Comparison of ENCODE assay signal across 16 cellular contexts in the genomic region with DNA sequence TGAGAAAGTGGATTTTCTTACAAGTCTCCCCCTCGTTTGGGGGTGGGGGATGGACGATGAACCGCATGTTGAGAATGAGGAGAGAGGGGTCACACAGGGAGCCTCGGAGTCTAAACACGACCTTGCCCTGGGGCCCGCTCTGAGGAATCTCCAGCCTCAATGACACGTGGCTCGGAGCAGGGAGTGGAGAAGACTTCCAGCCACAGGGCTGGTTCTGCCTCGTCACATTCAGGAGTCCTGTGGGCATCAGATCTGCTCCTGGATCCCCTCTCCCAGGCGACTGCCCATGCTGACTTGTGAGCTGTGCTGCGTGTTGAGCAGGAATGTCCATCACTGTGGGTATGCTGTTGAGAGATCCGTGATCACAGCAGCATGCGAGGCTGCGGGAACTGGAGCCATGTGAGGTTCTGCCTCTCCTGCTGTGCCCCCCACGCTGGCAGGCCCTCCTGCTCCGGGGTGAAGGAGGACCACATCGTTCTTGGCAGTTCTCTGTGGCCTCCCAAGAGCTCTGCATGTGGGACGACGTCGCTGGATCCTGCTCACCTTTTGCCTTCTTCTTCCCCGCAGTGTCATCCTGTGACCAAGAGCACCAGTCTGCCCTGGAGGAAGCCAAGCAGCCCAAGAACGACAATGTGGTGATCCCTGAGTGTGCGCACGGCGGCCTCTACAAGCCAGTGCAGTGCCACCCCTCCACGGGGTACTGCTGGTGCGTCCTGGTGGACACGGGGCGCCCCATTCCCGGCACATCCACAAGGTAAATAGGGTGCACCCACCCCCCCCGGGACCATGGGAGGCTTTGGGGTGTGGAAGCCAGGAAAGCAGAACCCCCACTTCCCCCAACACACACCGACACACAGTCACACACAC.
DNase-seq lines count a peak whose midpoint lies in the region; ATAC-seq and TF ChIP-seq lines count a peak whose summit lies in the region.
"Had no signal": no experiment of that assay in that cellular context is flagged by ENCODE, and none has a peak within 500 bp of the region (broad histone marks: within the 10 kb centered on the region; RNA-seq: fewer than 3 reads in every experiment).

No MANE protein-coding gene starts in this region.

- H3K27me3 ChIP-seq in IMR-90 (ENCODE audit: control insufficient read depth, insufficient read depth, low read length) (no peaks in the 10 kb centered on the region), mesendoderm (ENCODE audit: insufficient read depth, low read length, poor library complexity) (no peaks in the 10 kb centered on the region), sigmoid colon (no peaks in the 10 kb centered on the region), upper lobe of left lung (no peaks in the 10 kb centered on the region), H7 (ENCODE audit: control insufficient read depth, insufficient read depth, low read length) (no peaks in the 10 kb centered on the region)

- no peak overlapping the region for H3K14ac ChIP-seq in IMR-90 (replicated peaks; ENCODE audit: low read depth, low read length)

- peaks cover 2% of the 10 kb centered on the region for H3K4me1 Mint-ChIP-seq in mesothelial cell of epicardium
- H3K4me1 Mint-ChIP-seq: B cell had no signal

- H3K79me1 ChIP-seq in IMR-90 (ENCODE audit: low read depth in 1 of 2, low read length in 2 of 2): no peaks in the 10 kb centered on the region
- H3K79me1 ChIP-seq in mesendoderm (ENCODE audit: low read length): no peaks in the 10 kb centered on the region

- H4K8ac ChIP-seq in IMR-90 (ENCODE audit: low read depth in 2 of 2, low read length in 2 of 2) (no peak overlapping the region), mesendoderm (ENCODE audit: low read depth, low read length) (no peak overlapping the region)

- TF ChIP-seq CTCF in IMR-90 (conservative IDR thresholded peaks at IDR 0.05; ENCODE audit: low read depth, low read length) (no peak), sigmoid colon (IDR thresholded peaks at IDR 0.05) (no peak), upper lobe of left lung (IDR thresholded peaks at IDR 0.05) (no peak), mesothelial cell of epicardium (IDR thresholded peaks at IDR 0.05; ENCODE audit: unreplicated experiment) (no peak)

- POLR2A ChIA-PET in IMR-90 (lab: Charles Lee; ENCODE audit: unreplicated experiment): no interaction called here

- H2BK15ac ChIP-seq in IMR-90 (ENCODE audit: low read depth, low read length) (no peak overlapping the region), mesendoderm (replicated peaks; ENCODE audit: low read depth) (no peak overlapping the region)

- no TSS peak for BruUV-seq in IMR-90 (replicated peaks; lab: Mats Ljungman, UMichigan)

- CTCF ChIA-PET in IMR-90 (lab: Yijun Ruan, JAX): no interaction called here

- no peak overlapping the region for H2BK120ac ChIP-seq in IMR-90 (ENCODE audit: low read depth, low read length)
- H2BK120ac ChIP-seq in mesendoderm (ENCODE audit: low read depth, low read length): no peak overlapping the region

- H3K9me1 ChIP-seq in IMR-90 (ENCODE audit: insufficient read depth, low read length): no peaks in the 10 kb centered on the region

- no peak overlapping the region for H3K27ac ChIP-seq in IMR-90 (ENCODE audit: insufficient read depth, low read length)
- no peak overlapping the region for H3K27ac ChIP-seq in mesendoderm (ENCODE audit: low read depth, low read length)
- H3K27ac ChIP-seq in sigmoid colon: no peak overlapping the region
- no peak overlapping the region for H3K27ac ChIP-seq in upper lobe of left lung
- H3K27ac ChIP-seq: GM23248, HL-60 had no signal

- no peak overlapping the region for H3K27ac Mint-ChIP-seq in mesothelial cell of epicardium
- H3K27ac Mint-ChIP-seq: B cell; CD4-positive, alpha-beta T cell had no signal

- no peak for DNase-seq in IMR-90
- DNase-seq in mesendoderm: no peak
- peak; percentile 56 for DNase-seq in sigmoid colon
- peak in 1 of 2 donors; percentile 52 for DNase-seq in upper lobe of left lung
- no peak for DNase-seq in mesothelial cell of epicardium (ENCODE audit: low spot score in 2 of 2, unreplicated experiment in 2 of 2)
- no peak for DNase-seq in cardiac septum (ENCODE audit: low spot score)
- no peak for DNase-seq in H7
- DNase-seq: C1 segment of cervical spinal cord; CD4-positive, alpha-beta T cell; DMS79 treated with DMSO at 0.1 percent for 48 hours; EL; GM23248; H9 had no signal

- H3K4me3 ChIP-seq in IMR-90 (ENCODE audit: insufficient read depth, low read depth, low read length): no peak overlapping the region
- H3K4me3 ChIP-seq in mesendoderm (ENCODE audit: low read length): no peak overlapping the region
- no peak overlapping the region for H3K4me3 ChIP-seq in sigmoid colon
- no peak overlapping the region for H3K4me3 ChIP-seq in upper lobe of left lung
- H3K4me3 ChIP-seq in H7 (ENCODE audit: insufficient read depth, low read depth, low read length): no peak overlapping the region
- H3K4me3 ChIP-seq: GM23248 had no signal

- H4K5ac ChIP-seq in IMR-90 (ENCODE audit: low read depth, low read length) (no peak overlapping the region), mesendoderm (ENCODE audit: low read length) (no peak overlapping the region)

- H2AK9ac ChIP-seq in IMR-90 (replicated peaks; ENCODE audit: low read depth, low read length, poor library complexity): no peak overlapping the region

- H3K9me3 ChIP-seq in IMR-90 (ENCODE audit: control insufficient read depth, insufficient read depth, low read length) (peaks cover 35% of the 10 kb centered on the region), sigmoid colon (peaks cover 0 to 2% (median 0%) of the 10 kb centered on the region in 4 donors), upper lobe of left lung (no peaks in the 10 kb centered on the region)

- H3K23ac ChIP-seq in IMR-90 (ENCODE audit: low read depth, low read length) (no peak overlapping the region), mesendoderm (ENCODE audit: low read length) (peak overlapping the region; percentile 80)

- 37% methylated on average over 5 of the region's 32 CpGs; no CpG with 5 or more reads in 1 of the 2 experiments for WGBS in IMR-90 (ENCODE audit: extremely low coverage in 2 of 2, insufficient read length in 1 of 2), 2 experiments
- no CpG with 5 or more reads among the region's 32 CpGs for WGBS in mesendoderm (ENCODE audit: extremely low coverage, insufficient coverage, low lambda C conversion rate)
- 89 to 90% methylated on average over 32 of the region's 32 CpGs for WGBS in sigmoid colon, 2 donors
- WGBS in upper lobe of left lung, 2 donors: 65 to 89% methylated on average over 14 to 31 of the region's 32 CpGs

- H3K4me2 ChIP-seq in IMR-90 (ENCODE audit: low read depth, low read length) (no peak overlapping the region), mesendoderm (ENCODE audit: low read length) (no peak overlapping the region)

- H2BK20ac ChIP-seq in IMR-90 (ENCODE audit: low read depth, low read length): no peak overlapping the region

- no peak overlapping the region for H4K91ac ChIP-seq in IMR-90 (ENCODE audit: insufficient read depth, low read depth, low read length)

- H3K9me3 Mint-ChIP-seq in mesothelial cell of epicardium: no peaks in the 10 kb centered on the region
- H3K9me3 Mint-ChIP-seq: CD4-positive, alpha-beta T cell; H9 had no signal

- no peak overlapping the region for H3K9ac ChIP-seq in IMR-90 (ENCODE audit: low read depth, low read length)
- no peak overlapping the region for H3K9ac ChIP-seq in mesendoderm (ENCODE audit: low read length)
- H3K9ac ChIP-seq: GM23248 had no signal

- no peaks in the 10 kb centered on the region for H3K4me1 ChIP-seq in IMR-90 (ENCODE audit: control insufficient read depth, insufficient read depth, low read length)
- H3K4me1 ChIP-seq in mesendoderm (ENCODE audit: control insufficient read depth, low read depth, low read length): no peaks in the 10 kb centered on the region
- H3K4me1 ChIP-seq in sigmoid colon: no peaks in the 10 kb centered on the region
- H3K4me1 ChIP-seq in upper lobe of left lung: no peaks in the 10 kb centered on the region

- intact Hi-C loops in IMR-90 (cut with micrococcal nuclease): no loop called here
- intact Hi-C loops in sigmoid colon (cut with DNase I): no loop called here
- intact Hi-C loops in cardiac septum (cut with DNase I): no loop called here

- no peak overlapping the region for H2AFZ ChIP-seq in IMR-90 (replicated peaks; ENCODE audit: low read length, poor library complexity)
- H2AFZ ChIP-seq: GM23248 had no signal

- in situ Hi-C loops in IMR-90 (cut with MboI; ENCODE audit: low sequenced_read_pairs): no loop called here

- no peak overlapping the region for H2AK5ac ChIP-seq in IMR-90 (ENCODE audit: low read depth, low read length)
- no peak overlapping the region for H2AK5ac ChIP-seq in mesendoderm (ENCODE audit: low read length)

- no peaks in the 10 kb centered on the region; the same call in 1 of the 2 replicates for H4K20me1 ChIP-seq in IMR-90 (ENCODE audit: insufficient read depth, low read length)

- no peak overlapping the region for H3K18ac ChIP-seq in IMR-90 (ENCODE audit: low read depth, low read length)
- no peak overlapping the region for H3K18ac ChIP-seq in mesendoderm (ENCODE audit: low read length)

- TF ChIP-seq POLR2A in IMR-90 (IDR thresholded peaks at IDR 0.05; ENCODE audit: low read depth, low read length): no peak
- no peak for TF ChIP-seq POLR2A in sigmoid colon (IDR thresholded peaks at IDR 0.05)
- TF ChIP-seq POLR2A in upper lobe of left lung (IDR thresholded peaks at IDR 0.05): no peak

- ATAC-seq in IMR-90 (ENCODE audit: low read depth) (no peak), upper lobe of left lung (ENCODE audit: low FRiP score in 2 of 2) (peak; percentile 29 to 41), HG03354 (IDR thresholded peaks at IDR 0.05; ENCODE audit: poor library complexity, severe bottlenecking, unreplicated experiment) (no peak)

- H2BK5ac ChIP-seq in IMR-90 (ENCODE audit: low read depth, low read length, poor library complexity, severe bottlenecking) (peak overlapping the region; percentile 62), mesendoderm (ENCODE audit: low read length) (no peak overlapping the region)

- H3K79me2 ChIP-seq in mesendoderm (ENCODE audit: control insufficient read depth, insufficient read depth, low read length): no peaks in the 10 kb centered on the region

- TF ChIP-seq RAD21 in IMR-90 (IDR thresholded peaks at IDR 0.05; ENCODE audit: low read length): no peak

- dilution Hi-C loops in IMR-90 (cut with HindIII; ENCODE audit: low sequenced_read_pairs, unreplicated experiment): no loop called here

- H3K36me3 ChIP-seq in IMR-90 (ENCODE audit: control insufficient read depth, insufficient read depth, low read length): no peaks in the 10 kb centered on the region
- H3K36me3 ChIP-seq in mesendoderm (ENCODE audit: control insufficient read depth, insufficient read depth, low read length): no peaks in the 10 kb centered on the region
- H3K36me3 ChIP-seq in sigmoid colon: peaks cover 0 to 2% (median 0%) of the 10 kb centered on the region in 4 donors
- H3K36me3 ChIP-seq in upper lobe of left lung: no peaks in the 10 kb centered on the region
- no peaks in the 10 kb centered on the region for H3K36me3 ChIP-seq in H7 (replicated peaks; ENCODE audit: control insufficient read depth, insufficient read depth, low read length)

- no peak overlapping the region for H3K4ac ChIP-seq in IMR-90 (ENCODE audit: low read depth, low read length)
- H3K4ac ChIP-seq in mesendoderm (ENCODE audit: low read depth, low read length): no peak overlapping the region

- H3K56ac ChIP-seq in IMR-90 (ENCODE audit: extremely low read depth, insufficient read depth, low read length): no peak overlapping the region
- H3K56ac ChIP-seq in mesendoderm (ENCODE audit: low read length): no peak overlapping the region

- TF ChIP-seq EP300 in sigmoid colon (IDR thresholded peaks at IDR 0.05) (no peak), upper lobe of left lung (IDR thresholded peaks at IDR 0.05) (no peak)

- no peaks in the 10 kb centered on the region for H3K36me3 Mint-ChIP-seq in mesothelial cell of epicardium

- peaks cover 12% of the 10 kb centered on the region for H3K27me3 Mint-ChIP-seq in mesothelial cell of epicardium (ENCODE audit: low read depth)
- H3K27me3 Mint-ChIP-seq: B cell had no signal

- H3K4me3 Mint-ChIP-seq in mesothelial cell of epicardium: no peak overlapping the region
- H3K4me3 Mint-ChIP-seq: B cell; CD4-positive, alpha-beta T cell; H9 had no signal

Comparison
In these comparisons a context has a peak if more than half of its experiments do, and no peak if none do; other contexts are left out.
1. ATAC-seq: peak in upper lobe of left lung (2 of 2); none in IMR-90 (single experiment) and HG03354 (single experiment).